2 cellular contexts compared by ENCODE assay signal in genomic region chr19:34366670-34367423, GRCh38.
TF ChIP-seq lines count a peak whose summit lies in the region.

No MANE protein-coding gene starts in this region.

TF ChIP-seq in SK-N-SH, 30 proteins besides CTCF, POLR2A, EP300 and RAD21 (continued from another document):
- TF ChIP-seq REST (IDR thresholded peaks at IDR 0.05; ENCODE audit: low read depth, low read length) (no peak), FOSL2 (IDR thresholded peaks at IDR 0.05; ENCODE audit: borderline replicate concordance, low read depth) (no peak), MXI1 (IDR thresholded peaks at IDR 0.05; ENCODE audit: low read depth, low read length) (no peak), RFX5 (IDR thresholded peaks at IDR 0.05; ENCODE audit: low read length) (no peak), NFIC (IDR thresholded peaks at IDR 0.05; ENCODE audit: borderline replicate concordance) (no peak), CHD2 (IDR thresholded peaks at IDR 0.05; ENCODE audit: low read length, partially characterized antibody) (no peak), USF1 (IDR thresholded peaks at IDR 0.05; ENCODE audit: borderline replicate concordance, low read depth) (no peak), NRF1 (IDR thresholded peaks at IDR 0.05; ENCODE audit: low read depth, low read length) (no peak), TCF12 (IDR thresholded peaks at IDR 0.05) (no peak), EZH2phosphoT487 (IDR thresholded peaks at IDR 0.05; ENCODE audit: borderline replicate concordance, low read depth) (no peak), IRF3 (IDR thresholded peaks at IDR 0.05; ENCODE audit: low read depth, low read length) (no peak), GABPA (IDR thresholded peaks at IDR 0.05; ENCODE audit: low read depth) (no peak), RXRA (IDR thresholded peaks at IDR 0.05; ENCODE audit: borderline replicate concordance, low read depth) (no peak)

TF ChIP-seq in SK-N-SH treated with all-trans-retinoic acid at 6 μM for 48 hours, 23 proteins besides CTCF, POLR2A, EP300 and RAD21 (continued from another document):
- no peak for TF ChIP-seq CSRNP3 (CRISPR knock-in tag; IDR thresholded peaks at IDR 0.05)
- no peak for TF ChIP-seq PATZ1 (CRISPR knock-in tag; IDR thresholded peaks at IDR 0.05; ENCODE audit: borderline replicate concordance)
- TF ChIP-seq SNAI2 (CRISPR knock-in tag; IDR thresholded peaks at IDR 0.05) = no peak
- no peak for TF ChIP-seq CSDC2 (CRISPR knock-in tag; IDR thresholded peaks at IDR 0.05)
- TF ChIP-seq ZC3H10 (CRISPR knock-in tag; IDR thresholded peaks at IDR 0.05) = no peak
- no peak for TF ChIP-seq ZNF565 (CRISPR knock-in tag; conservative IDR thresholded peaks at IDR 0.05; ENCODE audit: low read depth)
- no peak for TF ChIP-seq ISL1 (CRISPR knock-in tag; IDR thresholded peaks at IDR 0.05)
